Comparison of ENCODE assay signal across 13 cellular contexts in the genomic region with DNA sequence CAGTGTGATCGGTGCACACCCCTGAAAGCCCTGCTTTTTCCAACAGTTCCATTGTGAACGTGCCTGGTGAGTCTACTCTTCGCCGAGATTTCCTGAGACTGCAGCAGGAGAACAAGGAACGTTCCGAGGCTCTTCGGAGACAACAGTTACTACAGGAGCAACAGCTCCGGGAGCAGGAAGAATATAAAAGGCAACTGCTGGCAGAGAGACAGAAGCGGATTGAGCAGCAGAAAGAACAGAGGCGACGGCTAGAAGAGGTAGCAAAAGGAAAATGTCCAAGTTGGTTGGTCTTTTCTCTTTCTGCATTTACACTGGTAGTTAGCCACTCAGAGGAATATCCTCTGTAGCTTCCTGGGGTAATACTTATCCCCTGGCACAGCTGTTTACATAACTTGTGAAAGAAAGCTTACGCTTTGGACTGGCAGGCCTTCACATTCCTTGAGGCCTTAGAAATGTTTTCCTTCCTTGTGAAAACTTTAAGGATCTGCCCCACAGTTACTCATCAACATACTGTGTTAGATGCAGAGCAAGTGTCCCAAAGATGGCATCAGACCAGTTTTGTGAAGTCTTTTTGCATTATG.
DNase-seq lines count a peak whose midpoint lies in the region; ATAC-seq, FAIRE-seq and TF ChIP-seq lines count a peak whose summit lies in the region.
"Had no signal": no experiment of that assay in that cellular context is flagged by ENCODE, and none has a peak within 500 bp of the region (broad histone marks: within the 10 kb centered on the region; RNA-seq: fewer than 3 reads in every experiment).

No MANE protein-coding gene starts in this region.

- in situ Hi-C loops in HepG2 (cut with HindIII; ENCODE audit: extremely low pct_ligation_motif_present, low pct_unique_long_range_greater_than_20kb) = no loop called here

- H3K36me3 ChIP-seq in HepG2 (replicated peaks in 1 of 2; ENCODE audit: control insufficient read depth in 1 of 2, insufficient read depth in 2 of 2, low read length in 2 of 2) (peaks cover 42 to 93% of the 10 kb centered on the region in 2 experiments), right lobe of liver (peaks cover 0 to 62% (median 9%) of the 10 kb centered on the region in 4 donors), endothelial cell of umbilical vein (ENCODE audit: control insufficient read depth in 2 of 2, extremely low read depth in 1 of 2, insufficient read depth in 2 of 2, low read length in 2 of 2) (peaks cover 18 to 32% of the 10 kb centered on the region in 2 experiments), muscle layer of colon (ENCODE audit: insufficient read depth, low read length) (peaks cover 51% of the 10 kb centered on the region), uterus (no peaks in the 10 kb centered on the region)

- no peak overlapping the region for H2AFZ ChIP-seq in HepG2 (ENCODE audit: low read length)
- H2AFZ ChIP-seq in endothelial cell of umbilical vein (ENCODE audit: low read depth, low read length) = no peak overlapping the region

- H4K20me1 ChIP-seq in HepG2 (ENCODE audit: insufficient read depth, low read length) (no peaks in the 10 kb centered on the region; the same call in 1 of the 2 replicates), endothelial cell of umbilical vein (replicated peaks; ENCODE audit: control insufficient read depth, extremely low read depth, insufficient read depth, low read length) (no peaks in the 10 kb centered on the region)

- H3K4me3 ChIP-seq in HepG2 (replicated peaks in 1 of 3; ENCODE audit: insufficient read depth in 1 of 3, low read depth in 2 of 3, low read length in 3 of 3) (no peak overlapping the region), right lobe of liver (no peak overlapping the region), endothelial cell of umbilical vein (replicated peaks in 1 of 3; ENCODE audit: insufficient read depth in 1 of 3, low read depth in 1 of 3, low read length in 3 of 3) (no peak overlapping the region), muscle layer of colon (ENCODE audit: low read depth in 1 of 2, low read length in 2 of 2) (no peak overlapping the region), uterus (no peak overlapping the region)

- dilution Hi-C loops in endothelial cell of umbilical vein (cut with MboI; ENCODE audit: extremely low pct_ligation_motif_present, low sequenced_read_pairs) = no loop called here

- H3K27ac ChIP-seq in HepG2 (ENCODE audit: extremely low read length, insufficient read depth, low read length) (no peak overlapping the region), right lobe of liver (no peak overlapping the region), endothelial cell of umbilical vein (ENCODE audit: insufficient read depth, low read depth, low read length) (peak overlapping the region; percentile 85), muscle layer of colon (ENCODE audit: low read depth, low read length) (peak overlapping the region; percentile 51), uterus (no peak overlapping the region)

- no peaks in the 10 kb centered on the region for H3K9me1 ChIP-seq in endothelial cell of umbilical vein (replicated peaks; ENCODE audit: control insufficient read depth, extremely low read depth, insufficient read depth, low read length)

- TF ChIP-seq EP300 in HepG2 (IDR thresholded peaks at IDR 0.05; ENCODE audit: low read depth in 2 of 2, low read length in 2 of 2) (no peak), HepG2 (CRISPR knock-in tag; IDR thresholded peaks at IDR 0.05; ENCODE audit: borderline replicate concordance) (no peak)

- BruUV-seq in HepG2 (replicated peaks; lab: Mats Ljungman, UMichigan) = no TSS peak
- BruUV-seq in endothelial cell of umbilical vein (replicated peaks; lab: Mats Ljungman, UMichigan) = no TSS peak

- 98% methylated on average over 12 of the region's 12 CpGs for WGBS in HepG2 (ENCODE audit: low lambda C conversion rate)
- 86% methylated on average over 10 of the region's 12 CpGs for WGBS in right lobe of liver (ENCODE audit: insufficient coverage, low coverage, low lambda C conversion rate, missing lambda C conversion rate)

- TF ChIP-seq CTCF in HepG2 (CRISPR knock-in tag; IDR thresholded peaks at IDR 0.05) (no peak), right lobe of liver (IDR thresholded peaks at IDR 0.05) (no peak), endothelial cell of umbilical vein (IDR thresholded peaks at IDR 0.05; ENCODE audit: extremely low read depth in 1 of 2, insufficient read depth in 1 of 2, low read depth in 1 of 2, low read length in 2 of 2) (no peak), uterus (IDR thresholded peaks at IDR 0.05) (no peak)

- intact Hi-C loops in HepG2 (cut with micrococcal nuclease; ENCODE audit: unreplicated experiment) = no loop called here
- intact Hi-C loops in right lobe of liver (cut with DNase I) = no loop called here
- intact Hi-C loops in endothelial cell of umbilical vein (cut with micrococcal nuclease) = no loop called here
- intact Hi-C loops in uterus (cut with DNase I; ENCODE audit: low total_unique reads) = loop anchor here (10.0 kb wide), 1 partner anchor 611 kb away; no protein-coding TSS in a partner anchor

- ATAC-seq in HepG2 (no peak), right lobe of liver (no peak), HG02588 (IDR thresholded peaks at IDR 0.05; ENCODE audit: unreplicated experiment) (no peak), HG02763 (IDR thresholded peaks at IDR 0.05; ENCODE audit: unreplicated experiment) (no peak), GM18867 (IDR thresholded peaks at IDR 0.05; ENCODE audit: unreplicated experiment) (no peak)

- no peaks in the 10 kb centered on the region for H3K79me2 ChIP-seq in HepG2 (ENCODE audit: insufficient read depth, low read length)
- peaks cover 68% of the 10 kb centered on the region for H3K79me2 ChIP-seq in endothelial cell of umbilical vein (ENCODE audit: control insufficient read depth, insufficient read depth, low read length)

- H3K9me3 ChIP-seq in HepG2 (ENCODE audit: low read length) (no peaks in the 10 kb centered on the region), right lobe of liver (no peaks in the 10 kb centered on the region), endothelial cell of umbilical vein (replicated peaks; ENCODE audit: control insufficient read depth, insufficient read depth, low read length) (no peaks in the 10 kb centered on the region), muscle layer of colon (ENCODE audit: low read length) (no peaks in the 10 kb centered on the region), uterus (no peaks in the 10 kb centered on the region)

- DNase-seq in HepG2 (ENCODE audit: low spot score) (no peak), right lobe of liver (no peak), endothelial cell of umbilical vein (ENCODE audit: low read depth, low spot score) (peak; percentile 81), uterus (no peak)
- DNase-seq: ACHN; activated CD4-positive, alpha-beta T cell treated with anti-CD3 and anti-CD28 coated beads, Interleukin-2, amount 10 ng/mL, durations not matched to agents 24 days and 14 days; activated gamma-delta T cell treated with Interleukin-2 at 50 U/mL for 16 hours; erythroblast; NCI-H1417 had no signal

- H3K4me1 ChIP-seq in HepG2 (ENCODE audit: insufficient read depth, low read length) = peaks cover 15% of the 10 kb centered on the region
- H3K4me1 ChIP-seq in right lobe of liver = peaks cover 0 to 31% (median 4%) of the 10 kb centered on the region in 4 donors
- H3K4me1 ChIP-seq in endothelial cell of umbilical vein (ENCODE audit: control insufficient read depth, extremely low read depth, insufficient read depth, low read length) = peaks cover 33% of the 10 kb centered on the region
- peaks cover 18% of the 10 kb centered on the region for H3K4me1 ChIP-seq in muscle layer of colon (ENCODE audit: insufficient read depth, low read length)
- H3K4me1 ChIP-seq in uterus = no peaks in the 10 kb centered on the region

- FAIRE-seq in HepG2 (lab: Jason Lieb, UNC) (no peak), endothelial cell of umbilical vein (lab: Jason Lieb, UNC) (peak; percentile 86)

- H3K27me3 ChIP-seq in HepG2 (ENCODE audit: control insufficient read depth in 1 of 2, insufficient read depth in 2 of 2, low read length in 2 of 2) (no peaks in the 10 kb centered on the region), right lobe of liver (no peaks in the 10 kb centered on the region), endothelial cell of umbilical vein (ENCODE audit: control insufficient read depth in 2 of 2, insufficient read depth in 2 of 2, low read length in 2 of 2) (no peaks in the 10 kb centered on the region), muscle layer of colon (ENCODE audit: control insufficient read depth in 1 of 2, insufficient read depth in 2 of 2, low read length in 2 of 2) (no peaks in the 10 kb centered on the region), uterus (no peaks in the 10 kb centered on the region)

- no peak overlapping the region for H3K9ac ChIP-seq in HepG2 (ENCODE audit: insufficient read depth, low read depth, low read length)
- peak overlapping the region; percentile 55 for H3K9ac ChIP-seq in endothelial cell of umbilical vein (replicated peaks; ENCODE audit: extremely low read depth, insufficient read depth, low read length)
- H3K9ac ChIP-seq in muscle layer of colon (ENCODE audit: low read length) = no peak overlapping the region

- TF ChIP-seq POLR2A in HepG2 (IDR thresholded peaks at IDR 0.05; ENCODE audit: insufficient read depth in 1 of 2, low read depth in 2 of 2, low read length in 2 of 2) (no peak), right lobe of liver (IDR thresholded peaks at IDR 0.05) (no peak), endothelial cell of umbilical vein (IDR thresholded peaks at IDR 0.05; ENCODE audit: low read depth, low read length) (no peak), uterus (IDR thresholded peaks at IDR 0.05) (no peak)

- no peak for TF ChIP-seq RAD21 in HepG2 (CRISPR knock-in tag; IDR thresholded peaks at IDR 0.05)

- POLR2A ChIA-PET in HepG2 (lab: Yijun Ruan, JAX) = no interaction called here
- POLR2A ChIA-PET in endothelial cell of umbilical vein (lab: Charles Lee) = no interaction called here

- CTCF ChIA-PET in HepG2 (lab: Yijun Ruan, JAX; ENCODE audit: low intra/inter-chr PET ratio, low total read pairs) (no interaction called here), endothelial cell of umbilical vein (lab: Charles Lee) (interaction anchor here (0.7 to 1.7 kb wide), 6 partner anchors 10 to 502 kb away, joined by 3 to 10 read pairs (median 4); no protein-coding TSS in a partner anchor)

- H3K4me2 ChIP-seq in HepG2 (ENCODE audit: low read depth, low read length) = no peak overlapping the region
- H3K4me2 ChIP-seq in endothelial cell of umbilical vein (ENCODE audit: insufficient read depth, low read length) = peak overlapping the region; percentile 78

TF ChIP-seq in HepG2, 621 proteins besides CTCF, POLR2A, EP300 and RAD21:
- TF ChIP-seq PHF21A (CRISPR knock-in tag; IDR thresholded peaks at IDR 0.05) (0 out of 2 replicates have a peak, but pooled peaks have one; percentile 15), RBM22 (optimal IDR thresholded peaks at IDR 0.05; ENCODE audit: low read length) (peak; percentile 45), MYC (CRISPR knock-in tag; IDR thresholded peaks at IDR 0.05; ENCODE audit: borderline replicate concordance) (no peak)
TF ChIP-seq in HepG2: peak in this region for 2.

TF ChIP-seq in endothelial cell of umbilical vein, 7 proteins besides CTCF, POLR2A, EP300 and RAD21 (continues in another document):
- TF ChIP-seq JUN (IDR thresholded peaks at IDR 0.05; ENCODE audit: borderline replicate concordance, insufficient read depth, insufficient read length, low read depth) (no peak), POLR2AphosphoS5 (IDR thresholded peaks at IDR 0.05; ENCODE audit: insufficient read depth, low read depth, low read length) (peak; percentile 46), FOS (IDR thresholded peaks at IDR 0.05; ENCODE audit: borderline replicate concordance, insufficient read depth, low read length) (peak; percentile 9)

Comparison
In these comparisons a context has a peak if more than half of its experiments do, and no peak if none do; other contexts are left out.
1. H3K27ac ChIP-seq: peak in endothelial cell of umbilical vein (single experiment) and muscle layer of colon (single experiment); none in HepG2 (single experiment), right lobe of liver (0 of 3) and uterus (0 of 2).